Comparison of ENCODE assay signal across 11 cellular contexts in the genomic region with DNA sequence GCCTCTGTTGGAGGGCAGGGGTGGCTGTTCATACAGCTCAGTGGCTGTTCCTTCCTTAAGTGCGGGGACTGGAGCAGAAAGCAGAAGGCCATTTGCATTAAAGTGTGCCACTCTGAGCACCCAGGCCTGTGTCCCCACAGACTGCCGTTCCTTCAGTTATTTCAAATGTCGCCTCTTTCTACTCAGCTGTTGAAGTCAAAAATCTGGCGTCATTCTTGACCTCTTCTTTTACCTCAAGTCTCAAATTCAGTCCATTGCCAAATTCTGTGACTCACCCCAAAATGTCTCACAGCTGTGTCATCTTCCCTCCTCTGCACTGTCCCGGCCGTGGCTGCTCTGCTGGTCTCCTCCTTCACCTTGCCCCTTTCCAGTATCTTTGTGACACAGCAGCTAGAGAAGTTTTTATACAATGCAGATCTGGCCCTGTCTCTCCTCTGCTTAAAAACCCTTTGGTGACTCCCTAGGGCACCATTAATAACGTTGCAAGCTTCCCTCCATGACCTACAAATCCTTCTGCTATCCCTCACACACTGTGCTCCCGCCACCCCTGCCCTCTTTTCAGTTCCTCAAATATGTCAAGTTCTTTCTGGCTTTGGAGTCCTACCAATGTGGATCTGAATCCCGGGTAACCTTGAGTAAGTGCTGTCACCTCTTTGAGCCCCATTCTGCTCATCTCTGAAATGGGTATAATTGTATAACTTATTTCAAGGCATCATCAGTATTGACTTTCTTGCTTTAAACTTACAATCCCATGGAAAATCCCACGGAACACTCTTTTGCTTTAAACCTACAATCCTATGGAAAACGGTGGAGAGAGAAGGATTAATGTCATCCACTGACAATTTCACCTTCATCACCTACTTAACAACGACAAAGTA.
DNase-seq lines count a peak whose midpoint lies in the region; ATAC-seq, FAIRE-seq and TF ChIP-seq lines count a peak whose summit lies in the region.
"Had no signal": no experiment of that assay in that cellular context is flagged by ENCODE, and none has a peak within 500 bp of the region (broad histone marks: within the 10 kb centered on the region; RNA-seq: fewer than 3 reads in every experiment).

No MANE protein-coding gene starts in this region.

- no peaks in the 10 kb centered on the region for H3F3A ChIP-seq in PC-3 (ENCODE audit: low read length, unreplicated experiment)

- no peaks in the 10 kb centered on the region for H3K9me1 ChIP-seq in endothelial cell of umbilical vein (replicated peaks; ENCODE audit: control insufficient read depth, extremely low read depth, insufficient read depth, low read length)

- H4K20me1 ChIP-seq in PC-3 (ENCODE audit: low read length): no peaks in the 10 kb centered on the region
- no peaks in the 10 kb centered on the region for H4K20me1 ChIP-seq in endothelial cell of umbilical vein (replicated peaks; ENCODE audit: control insufficient read depth, extremely low read depth, insufficient read depth, low read length)
- H4K20me1 ChIP-seq in hepatocyte (ENCODE audit: insufficient read depth, poor library complexity, severe bottlenecking): no peaks in the 10 kb centered on the region

- H3K4me2 ChIP-seq in PC-3 (ENCODE audit: low read length): peak overlapping the region; percentile 31
- H3K4me2 ChIP-seq in endothelial cell of umbilical vein (ENCODE audit: insufficient read depth, low read length): no peak overlapping the region
- H3K4me2 ChIP-seq in hepatocyte: no peak overlapping the region

- 82% methylated on average over 12 of the region's 12 CpGs for WGBS in hepatocyte (ENCODE audit: low lambda C conversion rate, missing lambda C conversion rate)

- TF ChIP-seq CTCF in PC-3 (conservative IDR thresholded peaks at IDR 0.05; ENCODE audit: low read depth, low read length) (no peak), endothelial cell of umbilical vein (IDR thresholded peaks at IDR 0.05; ENCODE audit: extremely low read depth in 1 of 2, insufficient read depth in 1 of 2, low read depth in 1 of 2, low read length in 2 of 2) (no peak), hepatocyte (IDR thresholded peaks at IDR 0.05; ENCODE audit: poor library complexity) (no peak)

- H3K4me3 ChIP-seq in PC-3 (ENCODE audit: low read length): no peak overlapping the region
- H3K4me3 ChIP-seq in endothelial cell of umbilical vein (replicated peaks in 1 of 3; ENCODE audit: insufficient read depth in 1 of 3, low read depth in 1 of 3, low read length in 3 of 3): no peak overlapping the region
- H3K4me3 ChIP-seq in hepatocyte: no peak overlapping the region
- H3K4me3 ChIP-seq: coronary artery, stomach had no signal

- peak; percentile 31 for DNase-seq in H4 (ENCODE audit: low spot score)
- peak; percentile 97 for DNase-seq in PC-3
- DNase-seq in endothelial cell of umbilical vein (ENCODE audit: low read depth, low spot score): no peak
- DNase-seq in sciatic nerve (ENCODE audit: low spot score): no peak
- no peak for DNase-seq in GM12892 (ENCODE audit: insufficient read length)
- no peak for DNase-seq in hepatocyte (ENCODE audit: low spot score)
- DNase-seq: small intestine, stomach had no signal

- ATAC-seq in PC-3: peak; percentile 93
- ATAC-seq in sciatic nerve: peak; percentile 80
- ATAC-seq in GM21381 (IDR thresholded peaks at IDR 0.05; ENCODE audit: unreplicated experiment): no peak
- no peak for ATAC-seq in GM21367 (IDR thresholded peaks at IDR 0.05; ENCODE audit: unreplicated experiment)

- H3K36me3 ChIP-seq in PC-3 (ENCODE audit: low read depth, low read length): no peaks in the 10 kb centered on the region
- H3K36me3 ChIP-seq in endothelial cell of umbilical vein (ENCODE audit: control insufficient read depth in 2 of 2, extremely low read depth in 1 of 2, insufficient read depth in 2 of 2, low read length in 2 of 2): no peaks in the 10 kb centered on the region
- no peaks in the 10 kb centered on the region for H3K36me3 ChIP-seq in hepatocyte (replicated peaks; ENCODE audit: insufficient read depth, low read depth)
- H3K36me3 ChIP-seq: stomach had no signal

- intact Hi-C loops in PC-3 (cut with micrococcal nuclease) (loop anchor here (5.0 kb wide), 2 partner anchors 48 to 173 kb away; partner anchors contain the start of gene CPEB4), endothelial cell of umbilical vein (cut with micrococcal nuclease) (no loop called here), sciatic nerve (cut with DNase I) (no loop called here)

- POLR2A ChIA-PET in PC-3 (lab: Charles Lee; ENCODE audit: unreplicated experiment): no interaction called here
- POLR2A ChIA-PET in endothelial cell of umbilical vein (lab: Charles Lee): no interaction called here

- no peaks in the 10 kb centered on the region for H3K9me2 ChIP-seq in PC-3 (replicated peaks; ENCODE audit: low read length)
- H3K9me2 ChIP-seq in hepatocyte (replicated peaks; ENCODE audit: insufficient read depth): no peaks in the 10 kb centered on the region

- FAIRE-seq in endothelial cell of umbilical vein (lab: Jason Lieb, UNC): no peak
- no peak for FAIRE-seq in GM12892 (lab: Jason Lieb, UNC)
- FAIRE-seq: small intestine had no signal

- dilution Hi-C loops in endothelial cell of umbilical vein (cut with MboI; ENCODE audit: extremely low pct_ligation_motif_present, low sequenced_read_pairs): no loop called here

- H2AFZ ChIP-seq in PC-3 (ENCODE audit: low read length) (peak overlapping the region; percentile 42), endothelial cell of umbilical vein (ENCODE audit: low read depth, low read length) (no peak overlapping the region), hepatocyte (no peak overlapping the region)

- H3K4me1 ChIP-seq in PC-3 (ENCODE audit: insufficient read depth, low read length) (peaks cover 31% of the 10 kb centered on the region), endothelial cell of umbilical vein (ENCODE audit: control insufficient read depth, extremely low read depth, insufficient read depth, low read length) (peaks cover 6% of the 10 kb centered on the region), hepatocyte (ENCODE audit: insufficient read depth) (no peaks in the 10 kb centered on the region)

- CTCF ChIA-PET in PC-3 (lab: Charles Lee) (no interaction called here), endothelial cell of umbilical vein (lab: Charles Lee) (interaction anchor here (0.5 kb wide), 1 partner anchor 275 kb away, joined by 3 read pairs; no protein-coding TSS in a partner anchor)

- no peak overlapping the region for H3K9ac ChIP-seq in PC-3 (ENCODE audit: low read length)
- H3K9ac ChIP-seq in endothelial cell of umbilical vein (replicated peaks; ENCODE audit: extremely low read depth, insufficient read depth, low read length): no peak overlapping the region

- H3K9me3 ChIP-seq in PC-3 (ENCODE audit: low read length) (no peaks in the 10 kb centered on the region), endothelial cell of umbilical vein (replicated peaks; ENCODE audit: control insufficient read depth, insufficient read depth, low read length) (no peaks in the 10 kb centered on the region), hepatocyte (ENCODE audit: low read depth) (no peaks in the 10 kb centered on the region)
- H3K9me3 ChIP-seq: stomach had no signal

- H3K79me2 ChIP-seq in PC-3 (ENCODE audit: low read length): no peaks in the 10 kb centered on the region
- H3K79me2 ChIP-seq in endothelial cell of umbilical vein (ENCODE audit: control insufficient read depth, insufficient read depth, low read length): no peaks in the 10 kb centered on the region
- H3K79me2 ChIP-seq in hepatocyte: no peaks in the 10 kb centered on the region

- peak overlapping the region; percentile 58 for H3K27ac ChIP-seq in PC-3 (ENCODE audit: low read length)
- no peak overlapping the region for H3K27ac ChIP-seq in endothelial cell of umbilical vein (ENCODE audit: insufficient read depth, low read depth, low read length)
- H3K27ac ChIP-seq in hepatocyte: no peak overlapping the region
- H3K27ac ChIP-seq: coronary artery, stomach had no signal

- TF ChIP-seq POLR2A in endothelial cell of umbilical vein (IDR thresholded peaks at IDR 0.05; ENCODE audit: low read depth, low read length) (no peak), GM12892 (IDR thresholded peaks at IDR 0.05; ENCODE audit: low read depth, low read length) (no peak)

- H3K27me3 ChIP-seq in PC-3 (ENCODE audit: low read length) (no peaks in the 10 kb centered on the region), endothelial cell of umbilical vein (ENCODE audit: control insufficient read depth in 2 of 2, insufficient read depth in 2 of 2, low read length in 2 of 2) (no peaks in the 10 kb centered on the region), hepatocyte (no peaks in the 10 kb centered on the region)
- H3K27me3 ChIP-seq: stomach had no signal

- BruUV-seq in PC-3 (replicated peaks; lab: Mats Ljungman, UMichigan) (no TSS peak), endothelial cell of umbilical vein (replicated peaks; lab: Mats Ljungman, UMichigan) (no TSS peak)

TF ChIP-seq in endothelial cell of umbilical vein, 7 proteins besides CTCF, POLR2A, EP300 and RAD21:
- TF ChIP-seq MYC (IDR thresholded peaks at IDR 0.05; ENCODE audit: low read depth, low read length) (no peak), FOS (IDR thresholded peaks at IDR 0.05; ENCODE audit: borderline replicate concordance, insufficient read depth, low read length) (peak; percentile 46)
TF ChIP-seq in endothelial cell of umbilical vein: peak in this region for 1.

Comparison
In these comparisons a context has a peak if more than half of its experiments do, and no peak if none do; other contexts are left out.
1. DNase-seq: peak in H4 (single experiment) and PC-3 (single experiment); none in endothelial cell of umbilical vein (single experiment), sciatic nerve (single experiment), GM12892 (single experiment) and hepatocyte (single experiment).
2. ATAC-seq: peak in PC-3 (single experiment) and sciatic nerve (single experiment); none in GM21381 (single experiment) and GM21367 (single experiment).